In the genomic region with DNA sequence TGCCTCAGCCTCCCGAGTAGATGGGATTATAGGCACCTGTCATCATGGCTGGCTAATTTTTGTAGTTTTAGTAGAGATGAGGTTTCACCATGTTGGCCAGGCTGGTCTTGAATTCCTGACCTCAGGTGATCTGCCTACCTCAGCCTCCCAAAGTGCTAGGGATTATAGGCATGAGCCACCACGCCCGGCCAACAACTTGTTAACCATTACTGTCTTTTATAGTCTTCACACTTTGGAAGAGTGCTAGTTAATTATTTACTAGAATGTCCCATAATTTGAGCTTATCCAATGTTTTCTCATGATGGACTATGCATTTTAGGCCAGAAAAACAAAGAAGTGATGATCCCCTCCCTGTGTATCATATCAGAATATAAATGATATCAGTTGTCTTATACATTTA, we compare ENCODE assay signal across 16 cellular contexts.
"Had no signal": no experiment of that assay in that cellular context is flagged by ENCODE, and none has a peak within 500 bp of the region (broad histone marks: within the 10 kb centered on the region; RNA-seq: fewer than 3 reads in every experiment).

No MANE protein-coding gene starts in this region.

- H3K36me3 Mint-ChIP-seq: type B pancreatic cell had no signal

- H3K4me1 ChIP-seq: right atrium auricular region, sigmoid colon had no signal

- H3K4me3 ChIP-seq: lung, right atrium auricular region, sigmoid colon, skin epidermis had no signal

- H3K9me3 Mint-ChIP-seq: effector memory CD8-positive, alpha-beta T cell; type B pancreatic cell had no signal

- H3K4me3 Mint-ChIP-seq: effector memory CD8-positive, alpha-beta T cell; naive thymus-derived CD8-positive, alpha-beta T cell; type B pancreatic cell had no signal

- H3K27me3 Mint-ChIP-seq: effector memory CD8-positive, alpha-beta T cell; type B pancreatic cell had no signal

- ATAC-seq: effector memory CD8-positive, alpha-beta T cell; left ventricle myocardium superior; naive thymus-derived CD8-positive, alpha-beta T cell had no signal

- H3K27ac Mint-ChIP-seq: effector memory CD8-positive, alpha-beta T cell; naive thymus-derived CD8-positive, alpha-beta T cell; type B pancreatic cell had no signal

- DNase-seq: central memory CD4-positive, alpha-beta T cell; effector memory CD8-positive, alpha-beta T cell; foreskin melanocyte; head of caudate nucleus; hippocampal formation; left ventricle myocardium superior; mesenchymal stem cell; naive thymus-derived CD8-positive, alpha-beta T cell; posterior cingulate gyrus; sigmoid colon; stimulated activated CD4-positive, alpha-beta T cell treated with anti-CD3 and anti-CD28 coated beads, Interleukin-12 subunit alpha, Interleukin-12 subunit beta, amount 100 ng/mL, for 4 hours; stimulated activated naive CD4-positive, alpha-beta T cell had no signal

- H3K9me3 ChIP-seq: right atrium auricular region, sigmoid colon had no signal

- H3K36me3 ChIP-seq: right atrium auricular region, sigmoid colon had no signal

- H3K27me3 ChIP-seq: right atrium auricular region, sigmoid colon had no signal

- H3K27ac ChIP-seq: right atrium auricular region, sigmoid colon, skin epidermis had no signal
